Comparison of ENCODE assay signal across 13 cellular contexts in the genomic region with DNA sequence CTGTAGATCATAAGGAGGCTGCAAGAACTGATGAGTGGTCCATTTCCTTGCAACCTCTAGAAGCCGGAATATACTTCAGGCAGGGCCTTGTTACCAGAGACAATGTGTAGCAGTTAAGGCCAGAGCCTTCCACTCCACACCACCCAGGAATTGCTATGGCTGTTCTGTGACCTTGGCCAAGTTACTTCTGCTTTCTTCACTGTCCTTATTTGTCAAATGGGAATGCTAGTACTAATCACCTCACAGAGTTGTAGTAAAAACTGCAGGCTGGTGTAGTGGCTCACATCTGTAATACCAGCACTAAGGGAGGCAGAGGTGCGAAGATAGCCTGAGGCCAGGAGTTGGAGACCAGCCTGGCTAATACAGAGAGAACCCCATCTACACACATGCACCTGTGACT. TPM values are rescaled to one million over a fixed set of nuclear protein-coding genes. Genes with fewer than 3 reads are reported as not detected.
DNase-seq lines count a peak whose midpoint lies in the region; ATAC-seq and TF ChIP-seq lines count a peak whose summit lies in the region.
"Had no signal": no experiment of that assay in that cellular context is flagged by ENCODE, and none has a peak within 500 bp of the region (broad histone marks: within the 10 kb centered on the region; RNA-seq: fewer than 3 reads in every experiment).

No MANE protein-coding gene starts in this region.

- no peak overlapping the region for H3K27ac ChIP-seq in CD8-positive, alpha-beta T cell (ENCODE audit: low read depth, low read length)
- H3K27ac ChIP-seq in naive thymus-derived CD4-positive, alpha-beta T cell (ENCODE audit: low read depth, low read length) = no peak overlapping the region
- no peak overlapping the region for H3K27ac ChIP-seq in A673 (ENCODE audit: low read depth, low read length, poor library complexity, severe bottlenecking)
- H3K27ac ChIP-seq: SK-N-MC had no signal

- intact Hi-C loops in CD8-positive, alpha-beta T cell (cut with DNase I, micrococcal nuclease) = no loop called here
- intact Hi-C loops in naive thymus-derived CD4-positive, alpha-beta T cell (cut with micrococcal nuclease) = no loop called here
- intact Hi-C loops in A673 (cut with micrococcal nuclease; ENCODE audit: unreplicated experiment) = no loop called here

- peaks cover 3% of the 10 kb centered on the region for H3K27me3 Mint-ChIP-seq in T-helper 1 cell treated with Interleukin-12 subunit alpha and Interleukin-12 subunit beta and Interleukin-4 antibody, amounts not matched to agents 30 μg/mL and 1 μg/mL, for 36 hours (ENCODE audit: low read depth)
- no peaks in the 10 kb centered on the region for H3K27me3 Mint-ChIP-seq in CD8-positive, alpha-beta T cell (ENCODE audit: low read depth)
- H3K27me3 Mint-ChIP-seq in T-cell = no peaks in the 10 kb centered on the region
- H3K27me3 Mint-ChIP-seq in naive thymus-derived CD4-positive, alpha-beta T cell = peaks cover 0 to 4% (median 0%) of the 10 kb centered on the region in 5 donors

- H3K4me1 Mint-ChIP-seq in T-helper 1 cell treated with Interleukin-12 subunit alpha and Interleukin-12 subunit beta and Interleukin-4 antibody, amounts not matched to agents 30 μg/mL and 1 μg/mL, for 36 hours (ENCODE audit: low read depth) = peaks cover 20% of the 10 kb centered on the region
- peaks cover 31% of the 10 kb centered on the region for H3K4me1 Mint-ChIP-seq in CD8-positive, alpha-beta T cell (ENCODE audit: low read depth)
- peaks cover 29 to 55% (median 33%) of the 10 kb centered on the region in 3 donors for H3K4me1 Mint-ChIP-seq in T-cell
- peaks cover 12 to 45% (median 37%) of the 10 kb centered on the region in 7 donors for H3K4me1 Mint-ChIP-seq in naive thymus-derived CD4-positive, alpha-beta T cell

- DNase-seq in T-helper 1 cell = no peak
- no peak for DNase-seq in CD8-positive, alpha-beta T cell
- no peak for DNase-seq in T-cell
- no peak for DNase-seq in naive thymus-derived CD4-positive, alpha-beta T cell
- DNase-seq in A673 (ENCODE audit: low spot score) = no peak
- DNase-seq in activated CD4-positive, CD25-positive, alpha-beta regulatory T cell (lab: John Stamatoyannopoulos, UW) = no peak
- DNase-seq: dermis blood vessel endothelial cell; DMS79 treated with DMSO at 0.1 percent for 48 hours; mesenchymal stem cell; stimulated activated CD8-positive, alpha-beta memory T cell treated with anti-CD3 and anti-CD28 coated beads, Interleukin-4, amount 100 ng/mL, for 48 hours had no signal

- CTCF ChIA-PET in CD8-positive, alpha-beta T cell (lab: Charles Lee) = interaction anchor here (2.0 to 4.7 kb wide), 6 partner anchors 10 to 167 kb away, joined by 6 to 88 read pairs (median 18); no protein-coding TSS in a partner anchor
- CTCF ChIA-PET in T-cell (lab: Charles Lee) (interaction anchor here in 1 of 2 donors (0.7 to 1.3 kb wide), 2 partner anchors 40 to 63 kb away, joined by 3 to 4 read pairs; no protein-coding TSS in a partner anchor), A673 (lab: Charles Lee) (no interaction called here)
- CTCF ChIA-PET in naive thymus-derived CD4-positive, alpha-beta T cell (lab: Charles Lee) = interaction anchor here (1.2 to 4.3 kb wide), 7 partner anchors 11 to 197 kb away, joined by 3 to 101 read pairs (median 5); no protein-coding TSS in a partner anchor

- ATAC-seq in CD8-positive, alpha-beta T cell = no peak
- ATAC-seq in T-cell (replicated peaks in 1 of 4) (no peak), HG03139 (IDR thresholded peaks at IDR 0.05; ENCODE audit: unreplicated experiment) (no peak)
- no peak for ATAC-seq in naive thymus-derived CD4-positive, alpha-beta T cell

- no peak overlapping the region for H3K4me3 ChIP-seq in CD8-positive, alpha-beta T cell (ENCODE audit: low read depth, low read length)
- no peak overlapping the region for H3K4me3 ChIP-seq in naive thymus-derived CD4-positive, alpha-beta T cell (ENCODE audit: low read length)
- H3K4me3 ChIP-seq in A673 (ENCODE audit: low read depth, low read length, poor library complexity, severe bottlenecking) = no peak overlapping the region

- peaks cover 23% of the 10 kb centered on the region for H3K4me1 ChIP-seq in CD8-positive, alpha-beta T cell (ENCODE audit: insufficient read depth, low read length)
- H3K4me1 ChIP-seq in naive thymus-derived CD4-positive, alpha-beta T cell (ENCODE audit: control insufficient read depth in 2 of 2, insufficient read depth in 2 of 2, low read length in 2 of 2) = peaks cover 6 to 21% of the 10 kb centered on the region in 2 donors
- H3K4me1 ChIP-seq in A673 (ENCODE audit: insufficient read depth, low read length, poor library complexity, severe bottlenecking) = peaks cover 4% of the 10 kb centered on the region

- no peak for TF ChIP-seq CTCF in CD8-positive, alpha-beta T cell (IDR thresholded peaks at IDR 0.05)
- no peak for TF ChIP-seq CTCF in A673 (conservative IDR thresholded peaks at IDR 0.05; ENCODE audit: low read depth, low read length)

- H3K4me3 Mint-ChIP-seq in T-helper 1 cell treated with Interleukin-12 subunit alpha and Interleukin-12 subunit beta and Interleukin-4 antibody, amounts not matched to agents 30 μg/mL and 1 μg/mL, for 36 hours = peak overlapping the region; percentile 90
- peak overlapping the region; percentile 90 for H3K4me3 Mint-ChIP-seq in CD8-positive, alpha-beta T cell
- H3K4me3 Mint-ChIP-seq in T-cell = peak overlapping the region; percentile 95 to 99 (median 97)
- peak overlapping the region in 9 of 10 donors; percentile 60 to 98 (median 94) for H3K4me3 Mint-ChIP-seq in naive thymus-derived CD4-positive, alpha-beta T cell

- no peaks in the 10 kb centered on the region for H3K27me3 ChIP-seq in CD8-positive, alpha-beta T cell (ENCODE audit: insufficient read depth, low read length)
- no peaks in the 10 kb centered on the region for H3K27me3 ChIP-seq in naive thymus-derived CD4-positive, alpha-beta T cell (ENCODE audit: control insufficient read depth in 2 of 2, insufficient read depth in 2 of 2, low read length in 2 of 2)
- H3K27me3 ChIP-seq in A673 (replicated peaks; ENCODE audit: insufficient read depth, low read depth, low read length, poor library complexity) = no peaks in the 10 kb centered on the region

- peaks cover 4% of the 10 kb centered on the region for H3K36me3 Mint-ChIP-seq in T-helper 1 cell treated with Interleukin-12 subunit alpha and Interleukin-12 subunit beta and Interleukin-4 antibody, amounts not matched to agents 30 μg/mL and 1 μg/mL, for 36 hours (ENCODE audit: low read depth)
- H3K36me3 Mint-ChIP-seq in CD8-positive, alpha-beta T cell = peaks cover 4% of the 10 kb centered on the region
- H3K36me3 Mint-ChIP-seq in T-cell = peaks cover 3% of the 10 kb centered on the region
- peaks cover 0 to 3% (median 0%) of the 10 kb centered on the region in 5 donors for H3K36me3 Mint-ChIP-seq in naive thymus-derived CD4-positive, alpha-beta T cell

- no TSS peak for BruUV-seq in A673 (replicated peaks; lab: Mats Ljungman, UMichigan)

- POLR2A ChIA-PET in CD8-positive, alpha-beta T cell (lab: Charles Lee) = interaction anchor here (1.4 to 3.1 kb wide), 4 partner anchors 25 to 166 kb away, joined by 7 to 25 read pairs (median 20); no protein-coding TSS in a partner anchor
- POLR2A ChIA-PET in T-cell (lab: Charles Lee) = no interaction called here
- POLR2A ChIA-PET in naive thymus-derived CD4-positive, alpha-beta T cell (lab: Charles Lee) = interaction anchor here (0.6 to 4.4 kb wide), 8 partner anchors 10 to 244 kb away, joined by 3 to 79 read pairs (median 31); partner anchors contain the start of gene RAB7A
- POLR2A ChIA-PET in A673 (lab: Charles Lee; ENCODE audit: low non-redundant PET) = no interaction called here

- H3K9me3 ChIP-seq in CD8-positive, alpha-beta T cell (ENCODE audit: low read length) = no peaks in the 10 kb centered on the region
- no peaks in the 10 kb centered on the region for H3K9me3 ChIP-seq in naive thymus-derived CD4-positive, alpha-beta T cell (ENCODE audit: control insufficient read depth in 2 of 3, low read length in 3 of 3)
- no peaks in the 10 kb centered on the region for H3K9me3 ChIP-seq in A673 (ENCODE audit: low read depth, low read length, poor library complexity, severe bottlenecking)

- no peaks in the 10 kb centered on the region for H3K9me3 Mint-ChIP-seq in T-helper 1 cell treated with Interleukin-12 subunit alpha and Interleukin-12 subunit beta and Interleukin-4 antibody, amounts not matched to agents 30 μg/mL and 1 μg/mL, for 36 hours
- no peaks in the 10 kb centered on the region for H3K9me3 Mint-ChIP-seq in CD8-positive, alpha-beta T cell
- no peaks in the 10 kb centered on the region for H3K9me3 Mint-ChIP-seq in T-cell
- H3K9me3 Mint-ChIP-seq in naive thymus-derived CD4-positive, alpha-beta T cell = peaks cover 0 to 3% (median 0%) of the 10 kb centered on the region in 11 donors

- no peaks in the 10 kb centered on the region for H3K36me3 ChIP-seq in CD8-positive, alpha-beta T cell (ENCODE audit: insufficient read depth, low read length)
- no peaks in the 10 kb centered on the region for H3K36me3 ChIP-seq in naive thymus-derived CD4-positive, alpha-beta T cell (ENCODE audit: control insufficient read depth in 2 of 3, insufficient read depth in 3 of 3, low read length in 3 of 3)
- H3K36me3 ChIP-seq in A673 (ENCODE audit: insufficient read depth, low read length, poor library complexity, severe bottlenecking) = no peaks in the 10 kb centered on the region

- H3K27ac Mint-ChIP-seq in T-helper 1 cell treated with Interleukin-12 subunit alpha and Interleukin-12 subunit beta and Interleukin-4 antibody, amounts not matched to agents 30 μg/mL and 1 μg/mL, for 36 hours = no peak overlapping the region
- no peak overlapping the region for H3K27ac Mint-ChIP-seq in CD8-positive, alpha-beta T cell
- peak overlapping the region in 1 of 2 donors; percentile 61 for H3K27ac Mint-ChIP-seq in T-cell
- H3K27ac Mint-ChIP-seq in naive thymus-derived CD4-positive, alpha-beta T cell = peak overlapping the region; percentile 6 to 100 (median 98)

RNA-seq across cellular contexts. Expression of gene RPN1, which starts 28.7 kb away (rescaled TPM):
- total RNA-seq in CD8-positive, alpha-beta T cell = 10 to 100 TPM; 65.7 to 76.5 TPM
- total RNA-seq in T-cell = 100 to 1,000 TPM in 3 of 5 donors, 10 to 100 TPM in 2; 86.1 to 119 (median 100) TPM
- 100 to 1,000 TPM in 2 of 5 experiments, 10 to 100 TPM in 3; 76.7 to 203 (median 88.5) TPM for total RNA-seq in naive thymus-derived CD4-positive, alpha-beta T cell
- 100 to 1,000 TPM; 180 to 190 TPM for polyA plus RNA-seq in naive thymus-derived CD4-positive, alpha-beta T cell
- total RNA-seq in A673 (2021) = 239 and 254 TPM in 2 replicates

RNA-seq across cellular contexts. Expression of gene RAB7A, which starts 46.6 kb away (rescaled TPM):
- 100 to 1,000 TPM; 130 to 134 TPM for total RNA-seq in CD8-positive, alpha-beta T cell
- 100 to 1,000 TPM; 130 to 161 (median 140) TPM for total RNA-seq in T-cell
- 100 to 1,000 TPM; 124 to 249 (median 172) TPM for total RNA-seq in naive thymus-derived CD4-positive, alpha-beta T cell
- polyA plus RNA-seq in naive thymus-derived CD4-positive, alpha-beta T cell = 100 to 1,000 TPM; 176 to 190 TPM
- total RNA-seq in A673 (2021) = 245 and 258 TPM in 2 replicates

Comparison
In these comparisons a context has a peak if more than half of its experiments do, and no peak if none do; other contexts are left out.
1. H3K27ac Mint-ChIP-seq: peak in naive thymus-derived CD4-positive, alpha-beta T cell (9 of 9); none in T-helper 1 cell treated with Interleukin-12 subunit alpha and Interleukin-12 subunit beta and Interleukin-4 antibody, amounts not matched to agents 30 μg/mL and 1 μg/mL, for 36 hours (single experiment) and CD8-positive, alpha-beta T cell (single experiment).
2. POLR2A ChIA-PET loops: an anchor here in CD8-positive, alpha-beta T cell (1.4 to 3.1 kb wide) and naive thymus-derived CD4-positive, alpha-beta T cell (0.6 to 4.4 kb wide); none called in T-cell and A673.
3. Peak in every context shown above with its lines, with median percentiles within 50 percentile points of each other: H3K4me3 Mint-ChIP-seq.